19 cellular contexts compared by ENCODE assay signal in the genomic region with DNA sequence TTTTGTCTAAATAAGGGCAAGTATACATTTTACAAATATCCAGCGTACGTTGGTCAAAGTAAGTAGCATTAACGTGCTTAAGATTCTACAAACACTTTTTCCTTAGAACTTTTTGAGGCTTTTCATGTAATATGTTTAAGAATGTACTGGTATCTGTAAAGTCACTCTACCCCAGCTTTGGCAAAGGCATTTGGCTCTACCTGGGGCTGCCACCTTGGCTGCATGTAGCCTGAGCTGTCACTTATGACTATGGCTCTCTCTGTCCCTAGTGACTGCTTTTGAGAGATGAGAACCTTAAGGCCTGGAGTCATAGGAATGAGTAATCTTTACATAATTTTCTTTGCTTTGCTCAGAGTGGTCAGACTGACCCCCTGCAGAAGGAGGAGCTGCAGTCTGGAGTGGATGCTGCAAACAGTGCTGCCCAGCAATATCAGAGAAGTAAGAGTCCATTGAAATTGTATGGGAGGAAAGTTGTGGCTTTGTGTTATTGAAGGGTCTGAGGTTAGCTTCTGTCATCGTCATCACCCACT.
A peak's percentile ranks its signal among the peaks of the same experiment; 100 is the strongest.
DNase-seq lines count a peak whose midpoint lies in the region; ATAC-seq and TF ChIP-seq lines count a peak whose summit lies in the region.
"Had no signal": no experiment of that assay in that cellular context is flagged by ENCODE, and none has a peak within 500 bp of the region (broad histone marks: within the 10 kb centered on the region; RNA-seq: fewer than 3 reads in every experiment).

No MANE protein-coding gene starts in this region.

- no peak for TF ChIP-seq CTCF in dorsolateral prefrontal cortex (IDR thresholded peaks at IDR 0.05 in 54 of 56, conservative IDR thresholded peaks at IDR 0.05 in 2 of 56; ENCODE audit: low read depth in 1 of 56, partially characterized antibody in 56 of 56)
- no peak for TF ChIP-seq CTCF in parathyroid adenoma (IDR thresholded peaks at IDR 0.05)

- no peaks in the 10 kb centered on the region for H3K27me3 ChIP-seq in dorsolateral prefrontal cortex
- H3K27me3 ChIP-seq in parathyroid adenoma (ENCODE audit: control insufficient read depth, insufficient read depth, low read length) = no peaks in the 10 kb centered on the region
- H3K27me3 ChIP-seq: gastroesophageal sphincter, sigmoid colon had no signal

- peak overlapping the region in 34 of 59 donors; percentile 2 to 100 (median 46) for H3K27ac ChIP-seq in dorsolateral prefrontal cortex
- peak overlapping the region; percentile 61 for H3K27ac ChIP-seq in parathyroid adenoma
- H3K27ac ChIP-seq: gastroesophageal sphincter, left ventricle myocardium inferior, sigmoid colon, SK-N-MC had no signal

- no peak for ATAC-seq in HG02763 (IDR thresholded peaks at IDR 0.05; ENCODE audit: unreplicated experiment)
- ATAC-seq: activated T-cell treated with anti-CD3 and anti-CD28 coated beads, Interleukin-2, amount 50 U/mL, for 72 hours; gastroesophageal sphincter had no signal

- no peak overlapping the region for H2AFZ ChIP-seq in parathyroid adenoma

- no peaks in the 10 kb centered on the region for H3K79me2 ChIP-seq in parathyroid adenoma

- intact Hi-C loops in dorsolateral prefrontal cortex (cut with DNase I) = no loop called here

- no peak overlapping the region for H3K9ac ChIP-seq in parathyroid adenoma

- DNase-seq in ELR (ENCODE audit: low read depth) = peak; percentile 65
- peak; percentile 49 for DNase-seq in RKO (ENCODE audit: low spot score)
- DNase-seq in dorsolateral prefrontal cortex = no peak
- DNase-seq in NOMO-1 treated with DMSO at 0.1 percent for 48 hours (lab: John Stamatoyannopoulos, UW; ENCODE audit: unreplicated experiment) = no peak
- DNase-seq in ecto neural progenitor cell (ENCODE audit: low spot score) = no peak
- DNase-seq: activated CD4-positive, alpha-beta T cell treated with anti-CD3 and anti-CD28 coated beads, Interleukin-2, amount 50 U/mL, for 1 hour; activated T-cell treated with anti-CD3 and anti-CD28 coated beads, Interleukin-2, amount 50 U/mL, for 72 hours; COR-L47; left ventricle myocardium inferior; MV-4-11; NCI-H2029; NCI-H510A treated with DMSO at 0.1 percent for 48 hours; occipital lobe; sigmoid colon; T1000 had no signal

- no peak overlapping the region for H3K4me2 ChIP-seq in parathyroid adenoma (ENCODE audit: low read length)

- H3K4me3 ChIP-seq in dorsolateral prefrontal cortex (no peak overlapping the region), parathyroid adenoma (ENCODE audit: low read depth, low read length) (no peak overlapping the region)
- H3K4me3 ChIP-seq: gastroesophageal sphincter, left ventricle myocardium inferior, sigmoid colon, SK-N-MC had no signal

- H3K9me3 ChIP-seq in parathyroid adenoma (ENCODE audit: control insufficient read depth, low read length) = no peaks in the 10 kb centered on the region
- H3K9me3 ChIP-seq: gastroesophageal sphincter, left ventricle myocardium inferior, sigmoid colon had no signal

- H3K36me3 ChIP-seq in parathyroid adenoma (ENCODE audit: control insufficient read depth, insufficient read depth, low read length) = no peaks in the 10 kb centered on the region

- peaks cover 23% of the 10 kb centered on the region for H3K4me1 ChIP-seq in parathyroid adenoma
- H3K4me1 ChIP-seq: left ventricle myocardium inferior had no signal

Comparison
In these comparisons a context has a peak if more than half of its experiments do, and no peak if none do; other contexts are left out.
1. DNase-seq: peak in ELR (single experiment) and RKO (single experiment); none in dorsolateral prefrontal cortex (0 of 10), NOMO-1 treated with DMSO at 0.1 percent for 48 hours (single experiment) and ecto neural progenitor cell (single experiment).